6 cellular contexts compared by ENCODE assay signal in the genomic region with DNA sequence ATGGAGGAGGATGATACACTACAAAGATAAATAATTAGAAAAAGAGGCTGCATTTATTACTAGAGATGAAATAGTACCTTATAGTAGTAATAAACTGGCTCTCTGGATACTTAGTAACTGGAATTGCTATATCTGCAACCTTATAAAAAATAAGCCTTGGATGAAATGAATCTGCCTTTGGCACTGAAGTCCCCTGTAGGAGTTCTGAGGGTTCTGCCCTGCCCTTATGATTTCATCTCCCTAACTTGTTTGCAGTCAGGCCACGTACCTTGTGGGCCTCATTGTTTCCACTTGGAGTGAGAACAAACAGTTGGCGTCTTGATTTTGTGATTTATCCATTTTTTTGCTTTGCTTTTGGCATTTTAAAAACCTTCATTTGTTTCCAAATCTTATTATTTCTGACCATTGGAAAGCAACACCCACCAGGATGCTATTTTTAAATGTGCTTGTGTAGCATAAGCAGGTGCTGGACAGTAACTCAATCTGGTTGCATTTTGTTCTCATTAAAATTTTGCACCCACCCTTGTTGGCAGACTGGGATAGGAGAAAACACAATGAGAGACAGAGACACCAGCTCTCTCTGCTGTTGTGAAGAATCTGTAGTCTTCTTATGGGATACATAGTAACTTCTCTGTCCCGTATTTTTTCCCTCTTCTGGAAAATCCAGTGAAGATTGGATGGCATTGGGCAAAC.
"Had no signal": no experiment of that assay in that cellular context is flagged by ENCODE, and none has a peak within 500 bp of the region (broad histone marks: within the 10 kb centered on the region; RNA-seq: fewer than 3 reads in every experiment).

No MANE protein-coding gene starts in this region.

- H3K4me3 ChIP-seq: GM23338 had no signal

- ATAC-seq: GM23338, HepG2 had no signal

- H2AFZ ChIP-seq: GM23338 had no signal

- H3K4me2 ChIP-seq: GM23338 had no signal

- DNase-seq: H9, HCEC 1CT, KBM-7 had no signal

- H3K27ac ChIP-seq: HL-60 had no signal
